10 cellular contexts compared by ENCODE assay signal in the genomic region with DNA sequence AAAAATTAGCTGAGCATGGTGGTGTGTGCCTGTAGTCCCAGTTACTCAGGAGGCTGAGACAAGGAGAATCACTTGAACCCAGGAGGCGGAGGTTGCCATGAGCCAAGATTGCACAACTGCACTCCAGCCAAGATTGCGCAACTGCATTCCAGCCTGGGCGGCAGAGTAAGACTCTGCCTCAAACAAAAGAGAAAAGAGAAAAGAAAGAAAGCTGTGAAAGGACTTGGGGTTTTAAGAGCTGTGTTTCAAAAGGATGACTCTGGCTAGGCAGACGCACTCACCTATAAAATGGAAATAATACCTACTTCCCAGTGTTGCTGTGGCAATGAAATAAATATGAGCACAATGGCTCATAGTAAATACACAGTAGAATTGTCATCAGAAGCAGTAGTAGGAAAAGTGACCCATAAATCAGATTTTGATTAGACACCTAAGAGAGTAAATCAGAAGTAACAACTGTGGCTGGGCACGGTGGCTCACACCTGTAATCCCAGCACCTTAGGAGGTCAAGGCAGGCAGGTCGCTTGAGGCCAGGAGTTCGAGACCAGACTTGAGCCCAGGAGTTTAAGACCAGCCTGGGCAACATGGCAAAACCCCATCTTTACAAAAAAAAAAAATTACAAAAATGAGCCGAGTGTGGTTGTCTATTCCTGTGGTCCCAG. TPM values are rescaled to one million over a fixed set of nuclear protein-coding genes. Genes with fewer than 3 reads are reported as not detected.
DNase-seq lines count a peak whose midpoint lies in the region; ATAC-seq and TF ChIP-seq lines count a peak whose summit lies in the region.
"Had no signal": no experiment of that assay in that cellular context is flagged by ENCODE, and none has a peak within 500 bp of the region (broad histone marks: within the 10 kb centered on the region; RNA-seq: fewer than 3 reads in every experiment).

No MANE protein-coding gene starts in this region.

- DNase-seq in KBM-7, result peak; percentile 65
- peak; percentile 63 for DNase-seq in RPMI7951 (ENCODE audit: low read depth)
- DNase-seq in glomerular visceral epithelial cell (ENCODE audit: extremely low spot score), result peak; percentile 15
- peak; percentile 29 to 75 for DNase-seq in tibial artery

- in situ Hi-C loops in KBM-7 (cut with MboI; ENCODE audit: low pct_unique_long_range_greater_than_20kb, low sequenced_read_pairs), result no loop called here

- intact Hi-C loops in tibial artery (cut with DNase I; ENCODE audit: low total_unique reads), result no loop called here

- H3K4me1 ChIP-seq in tibial artery, result peaks cover 0 to 8% (median 0%) of the 10 kb centered on the region in 4 donors
- H3K4me1 ChIP-seq: Peyer's patch, suprapubic skin had no signal

- H3K36me3 ChIP-seq in tibial artery, result no peaks in the 10 kb centered on the region
- H3K36me3 ChIP-seq: Peyer's patch, suprapubic skin had no signal

- H3K27me3 ChIP-seq in tibial artery, result peaks cover 0 to 10% of the 10 kb centered on the region in 2 donors
- H3K27me3 ChIP-seq: Peyer's patch had no signal

- no peak overlapping the region for H3K4me3 ChIP-seq in tibial artery
- H3K4me3 ChIP-seq: Peyer's patch, skin epidermis, suprapubic skin had no signal

- no peak for ATAC-seq in HG03280 (IDR thresholded peaks at IDR 0.05; ENCODE audit: unreplicated experiment)
- ATAC-seq in GM21390 (IDR thresholded peaks at IDR 0.05; ENCODE audit: unreplicated experiment), result no peak
- ATAC-seq in GM21423 (IDR thresholded peaks at IDR 0.05; ENCODE audit: unreplicated experiment), result no peak

- no peak for TF ChIP-seq CTCF in tibial artery (IDR thresholded peaks at IDR 0.05)

- H3K27ac ChIP-seq in tibial artery, result no peak overlapping the region
- H3K27ac ChIP-seq: Peyer's patch, skin epidermis, suprapubic skin had no signal

- no peaks in the 10 kb centered on the region for H3K9me3 ChIP-seq in tibial artery
- H3K9me3 ChIP-seq: Peyer's patch, suprapubic skin had no signal

RNA-seq across cellular contexts. Expression of a gene that starts 45.9 kb away (rescaled TPM):
- 37.9 and 47.8 TPM in 2 replicates for total RNA-seq in RPMI7951 (2014; rRNA removed; shearing (Covaris generic))

Comparison
In these comparisons a context has a peak if more than half of its experiments do, and no peak if none do; other contexts are left out.
1. DNase-seq: peak in every context shown above with its lines; median percentile 65 in KBM-7; 63 in RPMI7951; 52 in tibial artery; 15 in glomerular visceral epithelial cell.